22 cellular contexts compared by ENCODE assay signal in genomic region chr11:57224537-57224936, GRCh38. TPM values are rescaled to one million over a fixed set of nuclear protein-coding genes. Genes with fewer than 3 reads are reported as not detected.
A peak's percentile ranks its signal among the peaks of the same experiment; 100 is the strongest.
DNase-seq lines count a peak whose midpoint lies in the region; TF ChIP-seq lines count a peak whose summit lies in the region.
"Had no signal": no experiment of that assay in that cellular context is flagged by ENCODE, and none has a peak within 500 bp of the region (broad histone marks: within the 10 kb centered on the region; RNA-seq: fewer than 3 reads in every experiment).

No MANE protein-coding gene starts in this region.

- no peak overlapping the region for H3K4me3 ChIP-seq in endodermal cell (ENCODE audit: low read length)
- no peak overlapping the region for H3K4me3 ChIP-seq in mesodermal cell (ENCODE audit: extremely low read depth, insufficient read depth, low read length, poor library complexity, severe bottlenecking)
- H3K4me3 ChIP-seq: ascending aorta, coronary artery, mucosa of descending colon, testis had no signal

- no peak overlapping the region for H3K4me3 Mint-ChIP-seq in endodermal cell
- H3K4me3 Mint-ChIP-seq: activated CD4-positive, alpha-beta T cell treated with anti-CD3 and anti-CD28 coated beads for 36 hours had no signal

- H3K27ac Mint-ChIP-seq in endodermal cell: no peak overlapping the region
- H3K27ac Mint-ChIP-seq: activated CD4-positive, alpha-beta T cell treated with anti-CD3 and anti-CD28 coated beads for 36 hours had no signal

- peak overlapping the region; percentile 39 for H3K27ac ChIP-seq in endodermal cell (ENCODE audit: low read depth, low read length)
- H3K27ac ChIP-seq in mesodermal cell (ENCODE audit: low read depth, low read length, severe bottlenecking): peak overlapping the region; percentile 58
- H3K27ac ChIP-seq: ascending aorta, coronary artery, testis had no signal

- H3K36me3 ChIP-seq in endodermal cell (ENCODE audit: control insufficient read depth, insufficient read depth, low read length) (no peaks in the 10 kb centered on the region), mesodermal cell (ENCODE audit: control insufficient read depth, insufficient read depth, low read length) (no peaks in the 10 kb centered on the region)
- H3K36me3 ChIP-seq: ascending aorta had no signal

- H3K4me1 ChIP-seq in endodermal cell (ENCODE audit: control insufficient read depth, insufficient read depth, low read length) (peaks cover 14% of the 10 kb centered on the region), mesodermal cell (ENCODE audit: control insufficient read depth, insufficient read depth, low read length, poor library complexity, severe bottlenecking) (peaks cover 43% of the 10 kb centered on the region)
- H3K4me1 ChIP-seq: ascending aorta, testis had no signal

- TF ChIP-seq CTCF in endodermal cell (conservative IDR thresholded peaks at IDR 0.05): no peak

- in situ Hi-C loops in Caki2 (cut with HindIII; ENCODE audit: low pct_unique_long_range_greater_than_20kb, low sequenced_read_pairs): no loop called here

- peak; percentile 2 for DNase-seq in Caki2 (ENCODE audit: low read depth)
- peak; percentile 58 for DNase-seq in LHCN-M2 (ENCODE audit: low read depth)
- DNase-seq in endodermal cell: no peak
- DNase-seq in NCI-H187 (lab: John Stamatoyannopoulos, UW): no peak
- DNase-seq in DMS114 treated with DMSO at 0.1 percent for 48 hours (lab: John Stamatoyannopoulos, UW; ENCODE audit: unreplicated experiment): no peak
- DNase-seq in activated naive CD4-positive, alpha-beta T cell (lab: John Stamatoyannopoulos, UW): no peak
- no peak for DNase-seq in activated T-cell treated with anti-CD3 and anti-CD28 coated beads, Interleukin-2, amount 50 U/mL, for 1 hour
- DNase-seq: activated CD4-positive, alpha-beta T cell treated with anti-CD3 and anti-CD28 coated beads for 36 hours; activated gamma-delta T cell treated with Interleukin-2 at 50 U/mL for 16 hours; erythroblast; left cardiac atrium; mucosa of descending colon; NCI-H187 treated with DMSO at 0.1 percent for 48 hours; NCI-H524; stimulated activated CD4-positive, alpha-beta T cell treated with anti-CD3 and anti-CD28 coated beads, Interleukin-4, amount 100 ng/mL, for 4 hours; T1000; testis had no signal

- H3K9ac ChIP-seq in endodermal cell (ENCODE audit: extremely low read depth, low read length, poor library complexity, severe bottlenecking): no peak overlapping the region

- H3K36me3 Mint-ChIP-seq in endodermal cell (ENCODE audit: low read depth): no peaks in the 10 kb centered on the region

- H3K9me3 ChIP-seq in endodermal cell (ENCODE audit: control insufficient read depth, low read length): peaks cover 6% of the 10 kb centered on the region
- peaks cover 4% of the 10 kb centered on the region for H3K9me3 ChIP-seq in mesodermal cell (ENCODE audit: control insufficient read depth, low read length)
- H3K9me3 ChIP-seq: ascending aorta, mucosa of descending colon, testis had no signal

- peaks cover 4% of the 10 kb centered on the region for H3K9me3 Mint-ChIP-seq in endodermal cell

- no peaks in the 10 kb centered on the region for H3K27me3 ChIP-seq in endodermal cell (ENCODE audit: control insufficient read depth, insufficient read depth, low read length, poor library complexity, severe bottlenecking)
- H3K27me3 ChIP-seq: ascending aorta, testis had no signal

- peaks cover 17% of the 10 kb centered on the region for H3K4me1 Mint-ChIP-seq in endodermal cell
- H3K4me1 Mint-ChIP-seq: activated CD4-positive, alpha-beta T cell treated with anti-CD3 and anti-CD28 coated beads for 36 hours had no signal

- peaks cover 2% of the 10 kb centered on the region for H3K27me3 Mint-ChIP-seq in endodermal cell (ENCODE audit: insufficient read depth)

RNA-seq across cellular contexts. Expression of gene APLNR, which starts 12.5 kb away (rescaled TPM):
- total RNA-seq in Caki2 (2014; rRNA removed; shearing (Covaris generic); ENCODE audit: low replicate concordance): not detected in 2 replicates
- 0.11 TPM in 1 of 2 replicates, not detected in the other for total RNA-seq in LHCN-M2 (2014; rRNA removed)
- polyA plus RNA-seq in LHCN-M2 (2012): 0.11 TPM
- 1 to 10 TPM; 3.7 to 4.2 TPM for total RNA-seq in endodermal cell
- polyA plus RNA-seq in endodermal cell (2013, experiment 1 of 2): 13.9 TPM
- polyA plus RNA-seq in endodermal cell (2013, experiment 2 of 2): 15.2 TPM
- polyA plus RNA-seq in mesodermal cell (2013, experiment 1 of 2): 225 TPM
- 239 TPM for polyA plus RNA-seq in mesodermal cell (2013, experiment 2 of 2)
- total RNA-seq: activated CD4-positive, alpha-beta T cell treated with anti-CD3 and anti-CD28 coated beads for 36 hours had no signal
- polyA plus RNA-seq: BJ had no signal

RNA-seq across cellular contexts. Expression of gene LRRC55, which starts 42.8 kb away (rescaled TPM):
- total RNA-seq in Caki2 (2014; rRNA removed; shearing (Covaris generic); ENCODE audit: low replicate concordance): not detected in 2 replicates
- not detected in 2 replicates for total RNA-seq in LHCN-M2 (2014; rRNA removed)
- not detected for polyA plus RNA-seq in LHCN-M2 (2012)
- under 1 TPM in 1 of 2 donors, not detected in 1; 0.04 TPM for total RNA-seq in endodermal cell
- polyA plus RNA-seq in endodermal cell (2013, experiment 1 of 2): 8.9 TPM
- 8.4 TPM for polyA plus RNA-seq in endodermal cell (2013, experiment 2 of 2)
- polyA plus RNA-seq in mesodermal cell (2013, experiment 1 of 2): 1.4 TPM
- polyA plus RNA-seq in mesodermal cell (2013, experiment 2 of 2): 1.2 TPM
- total RNA-seq: activated CD4-positive, alpha-beta T cell treated with anti-CD3 and anti-CD28 coated beads for 36 hours; ascending aorta; sciatic nerve had no signal
- polyA plus RNA-seq: BJ had no signal

Comparison
In these comparisons a context has a peak if more than half of its experiments do, and no peak if none do; other contexts are left out.
1. DNase-seq: peak in Caki2 (single experiment) and LHCN-M2 (single experiment); none in endodermal cell (single experiment), NCI-H187 (0 of 2), DMS114 treated with DMSO at 0.1 percent for 48 hours (single experiment), activated naive CD4-positive, alpha-beta T cell (0 of 4) and activated T-cell treated with anti-CD3 and anti-CD28 coated beads, Interleukin-2, amount 50 U/mL, for 1 hour (single experiment).